Comparison of ENCODE assay signal across 8 cellular contexts in the genomic region with DNA sequence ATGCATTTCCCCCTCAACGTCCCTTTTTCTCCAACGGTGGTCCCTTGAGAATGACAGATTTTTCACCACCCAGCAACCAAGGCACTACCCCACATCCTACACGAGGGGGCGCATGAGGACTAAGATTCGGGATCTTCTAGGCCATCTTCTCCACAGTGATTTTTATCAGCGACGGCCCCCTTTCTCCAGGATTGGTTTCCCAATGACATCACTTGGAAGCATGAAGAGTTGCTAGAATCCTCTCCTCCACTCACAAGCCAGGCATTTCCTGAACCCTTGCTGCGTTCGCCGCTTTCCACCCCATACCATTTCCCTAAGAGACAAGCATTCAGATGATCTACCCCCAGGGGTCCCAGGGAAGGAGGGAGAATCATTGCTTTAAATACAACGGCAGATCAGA.
A peak's percentile ranks its signal among the peaks of the same experiment; 100 is the strongest.
DNase-seq lines count a peak whose midpoint lies in the region; ATAC-seq and TF ChIP-seq lines count a peak whose summit lies in the region.

No MANE protein-coding gene starts in this region.

- H3K36me3 ChIP-seq in BLaER1 treated with 17β-estradiol and CSF1 and Interleukin-3, amounts not matched to agents 10 nM and 100 nM = no peaks in the 10 kb centered on the region
- H3K36me3 ChIP-seq in testis (ENCODE audit: low read depth, missing control alignments) = no peaks in the 10 kb centered on the region

- H3K9me3 ChIP-seq in BLaER1 treated with 17β-estradiol and CSF1 and Interleukin-3, amounts not matched to agents 10 nM and 100 nM (replicated peaks in 1 of 11) = no peaks in the 10 kb centered on the region
- H3K9me3 ChIP-seq in testis = no peaks in the 10 kb centered on the region

- no peak overlapping the region; a peak in 1 of 22 replicates for H3K27ac ChIP-seq in BLaER1 treated with 17β-estradiol and CSF1 and Interleukin-3, amounts not matched to agents 10 nM and 100 nM
- H3K27ac ChIP-seq in foreskin keratinocyte = no peak overlapping the region
- no peak overlapping the region for H3K27ac ChIP-seq in testis

- no peak overlapping the region for H3K4me3 ChIP-seq in BLaER1 treated with 17β-estradiol and CSF1 and Interleukin-3, amounts not matched to agents 10 nM and 100 nM
- no peak overlapping the region for H3K4me3 ChIP-seq in testis

- H3K4me2 ChIP-seq in BLaER1 treated with 17β-estradiol and CSF1 and Interleukin-3, amounts not matched to agents 10 nM and 100 nM = peak overlapping the region in 10 of 11 experiments; percentile 1 to 52 (median 20); a peak in 10 of 22 replicates

- ATAC-seq in GM19035 (IDR thresholded peaks at IDR 0.05; ENCODE audit: unreplicated experiment) = peak; percentile 72
- ATAC-seq in foreskin keratinocyte = peak; percentile 73
- peak; percentile 82 for ATAC-seq in omental fat pad (ENCODE audit: low FRiP score)

- peak; percentile 65 for DNase-seq in HT-29 (ENCODE audit: low spot score)
- peak; percentile 65 for DNase-seq in RKO (ENCODE audit: low spot score)
- DNase-seq in activated T-helper 2 cell treated with anti-CD3 and anti-CD28 coated beads, Interferon-gamma antibody, Interleukin-2, Interleukin-4, amounts not matched to agents 10 μg/mL and 5 μg/mL and 100 μg/mL, durations not matched to agents 14 hours and 24 hours and 36 hours (ENCODE audit: low spot score) = peak; percentile 28
- peak in 1 of 2 donors; percentile 54 for DNase-seq in foreskin keratinocyte
- DNase-seq in omental fat pad (ENCODE audit: low spot score) = peak; percentile 51
- peak; percentile 75 for DNase-seq in testis

- no peaks in the 10 kb centered on the region for H3K27me3 ChIP-seq in BLaER1 treated with 17β-estradiol and CSF1 and Interleukin-3, amounts not matched to agents 10 nM and 100 nM
- no peaks in the 10 kb centered on the region for H3K27me3 ChIP-seq in foreskin keratinocyte
- no peaks in the 10 kb centered on the region for H3K27me3 ChIP-seq in testis

- H4K20me1 ChIP-seq in BLaER1 treated with 17β-estradiol and CSF1 and Interleukin-3, amounts not matched to agents 10 nM and 100 nM = no peaks in the 10 kb centered on the region

- intact Hi-C loops in activated T-helper 2 cell treated with anti-CD3 and anti-CD28 coated beads, Interferon-gamma antibody, Interleukin-2, Interleukin-4, amounts not matched to agents 10 μg/mL and 5 μg/mL and 100 μg/mL, durations not matched to agents 14 hours and 24 hours and 36 hours (cut with micrococcal nuclease) = loop anchor here (1.0 to 10.0 kb wide), 8 partner anchors 109 to 734 kb away; no protein-coding TSS in a partner anchor
- intact Hi-C loops in testis (cut with DNase I; ENCODE audit: low total_unique reads) = no loop called here

- TF ChIP-seq POLR2A in testis (IDR thresholded peaks at IDR 0.05) = no peak

- H3K9me3 Mint-ChIP-seq in activated T-helper 2 cell treated with anti-CD3 and anti-CD28 coated beads, Interferon-gamma antibody, Interleukin-2, Interleukin-4, amounts not matched to agents 10 μg/mL and 5 μg/mL and 100 μg/mL, durations not matched to agents 14 hours and 24 hours and 36 hours = no peaks in the 10 kb centered on the region

- peaks cover 16% of the 10 kb centered on the region for H3K4me1 Mint-ChIP-seq in activated T-helper 2 cell treated with anti-CD3 and anti-CD28 coated beads, Interferon-gamma antibody, Interleukin-2, Interleukin-4, amounts not matched to agents 10 μg/mL and 5 μg/mL and 100 μg/mL, durations not matched to agents 14 hours and 24 hours and 36 hours (ENCODE audit: low read depth)

- H3K27ac Mint-ChIP-seq in activated T-helper 2 cell treated with anti-CD3 and anti-CD28 coated beads, Interferon-gamma antibody, Interleukin-2, Interleukin-4, amounts not matched to agents 10 μg/mL and 5 μg/mL and 100 μg/mL, durations not matched to agents 14 hours and 24 hours and 36 hours = no peak overlapping the region

- no peak overlapping the region for H3K9ac ChIP-seq in BLaER1 treated with 17β-estradiol and CSF1 and Interleukin-3, amounts not matched to agents 10 nM and 100 nM

- no peaks in the 10 kb centered on the region for H3K27me3 Mint-ChIP-seq in activated T-helper 2 cell treated with anti-CD3 and anti-CD28 coated beads, Interferon-gamma antibody, Interleukin-2, Interleukin-4, amounts not matched to agents 10 μg/mL and 5 μg/mL and 100 μg/mL, durations not matched to agents 14 hours and 24 hours and 36 hours (ENCODE audit: low read depth)

- H3K36me3 Mint-ChIP-seq in activated T-helper 2 cell treated with anti-CD3 and anti-CD28 coated beads, Interferon-gamma antibody, Interleukin-2, Interleukin-4, amounts not matched to agents 10 μg/mL and 5 μg/mL and 100 μg/mL, durations not matched to agents 14 hours and 24 hours and 36 hours (ENCODE audit: low read depth) = no peaks in the 10 kb centered on the region

- H3K4me1 ChIP-seq in BLaER1 treated with 17β-estradiol and CSF1 and Interleukin-3, amounts not matched to agents 10 nM and 100 nM = peaks cover 0 to 25% (median 9%) of the 10 kb centered on the region in 10 experiments; a peak in 9 of 20 replicates
- H3K4me1 ChIP-seq in foreskin keratinocyte = no peaks in the 10 kb centered on the region
- no peaks in the 10 kb centered on the region for H3K4me1 ChIP-seq in testis

- no peak overlapping the region for H3K4me3 Mint-ChIP-seq in activated T-helper 2 cell treated with anti-CD3 and anti-CD28 coated beads, Interferon-gamma antibody, Interleukin-2, Interleukin-4, amounts not matched to agents 10 μg/mL and 5 μg/mL and 100 μg/mL, durations not matched to agents 14 hours and 24 hours and 36 hours (ENCODE audit: low read depth)

- 21 to 23% methylated on average over 11 of the region's 11 CpGs for WGBS in testis, 2 donors

- TF ChIP-seq CTCF in foreskin keratinocyte (conservative IDR thresholded peaks at IDR 0.05) = peak; percentile 91
- peak in 2 of 3 donors; percentile 53 for TF ChIP-seq CTCF in omental fat pad (IDR thresholded peaks at IDR 0.05)
- peak; percentile 89 to 93 (median 90) for TF ChIP-seq CTCF in testis (IDR thresholded peaks at IDR 0.05)
